ENCODE assay signal across 25 cellular contexts in the genomic region with DNA sequence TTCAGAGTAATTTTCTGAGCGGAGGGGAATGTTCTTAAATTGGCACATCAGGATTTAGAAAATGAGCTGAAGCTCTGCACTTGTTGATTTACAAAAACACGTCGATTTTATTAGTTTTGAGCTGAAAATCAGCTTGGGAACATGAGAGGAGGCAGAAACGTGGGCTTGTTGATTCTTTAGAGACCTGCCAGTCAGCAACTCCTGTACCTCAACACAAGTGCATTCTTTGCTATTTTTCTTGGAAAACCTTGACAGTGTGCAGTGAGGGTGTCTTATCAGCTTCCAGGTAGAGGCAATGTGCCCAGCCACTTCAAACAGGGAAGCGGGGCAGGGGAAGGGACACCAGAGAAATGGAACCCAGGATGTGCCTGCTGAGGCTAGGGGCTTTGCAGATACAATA.
DNase-seq lines count a peak whose midpoint lies in the region; ATAC-seq, FAIRE-seq and TF ChIP-seq lines count a peak whose summit lies in the region.
"Had no signal": no experiment of that assay in that cellular context is flagged by ENCODE, and none has a peak within 500 bp of the region (broad histone marks: within the 10 kb centered on the region; RNA-seq: fewer than 3 reads in every experiment).

No MANE protein-coding gene starts in this region.

- POLR2A ChIA-PET in H1 (lab: Charles Lee; ENCODE audit: partially characterized antibody), result no interaction called here

- no peak for ATAC-seq in HG02642 (IDR thresholded peaks at IDR 0.05; ENCODE audit: poor library complexity, unreplicated experiment)
- ATAC-seq: GM12878 had no signal

- H4K12ac ChIP-seq in trophoblast cell (ENCODE audit: low read depth, low read length), result no peak overlapping the region

- no peaks in the 10 kb centered on the region for H3K79me2 ChIP-seq in H1 (ENCODE audit: control insufficient read depth in 1 of 2, insufficient read depth in 2 of 2, low read length in 2 of 2)
- no peaks in the 10 kb centered on the region for H3K79me2 ChIP-seq in trophoblast cell (ENCODE audit: control insufficient read depth, insufficient read depth, low read length, poor library complexity)

- no peak overlapping the region for H3K23ac ChIP-seq in H1 (ENCODE audit: insufficient read length)
- no peak overlapping the region for H3K23ac ChIP-seq in trophoblast cell (ENCODE audit: low read length)
- H3K23ac ChIP-seq in neuronal stem cell (ENCODE audit: low read depth, low read length, poor library complexity), result no peak overlapping the region

- H3K9me3 ChIP-seq in H1 (ENCODE audit: insufficient read depth in 2 of 2, low read depth in 1 of 2, low read length in 1 of 2) (no peaks in the 10 kb centered on the region), trophoblast cell (ENCODE audit: insufficient read depth, low read depth, low read length) (no peaks in the 10 kb centered on the region), neuronal stem cell (replicated peaks in 1 of 2; ENCODE audit: control insufficient read depth in 2 of 2, insufficient read depth in 1 of 2, low read depth in 1 of 2, low read length in 2 of 2) (peaks cover 0 to 4% of the 10 kb centered on the region in 2 donors)
- H3K9me3 ChIP-seq: BE2C, BLaER1 had no signal

- H3K36me3 ChIP-seq in bronchial epithelial cell (ENCODE audit: control insufficient read depth, insufficient read depth, low read length) (no peaks in the 10 kb centered on the region), H1 (ENCODE audit: control insufficient read depth in 2 of 4, insufficient read depth in 4 of 4, low read length in 3 of 4) (no peaks in the 10 kb centered on the region), trophoblast cell (ENCODE audit: control insufficient read depth in 1 of 2, insufficient read depth in 2 of 2, low read length in 2 of 2) (no peaks in the 10 kb centered on the region), neuronal stem cell (replicated peaks in 1 of 2; ENCODE audit: control insufficient read depth in 2 of 2, insufficient read depth in 2 of 2, low read length in 2 of 2) (no peaks in the 10 kb centered on the region)
- H3K36me3 ChIP-seq: BE2C, BLaER1 had no signal

- no peaks in the 10 kb centered on the region for H4K20me1 ChIP-seq in H1 (replicated peaks in 1 of 2; ENCODE audit: control insufficient read depth in 1 of 2, insufficient read depth in 2 of 2, low read length in 2 of 2)
- H4K20me1 ChIP-seq: BLaER1 had no signal

- H4K5ac ChIP-seq in H1 (ENCODE audit: insufficient read length, low read depth, low read length), result no peak overlapping the region

- TF ChIP-seq CTCF in bronchial epithelial cell (IDR thresholded peaks at IDR 0.05; ENCODE audit: insufficient read depth, low read length, severe bottlenecking), result no peak
- TF ChIP-seq CTCF in H1 (IDR thresholded peaks at IDR 0.05; ENCODE audit: control extremely low read depth in 1 of 3, insufficient read depth in 1 of 3, low read depth in 1 of 3, low read length in 3 of 3), result no peak

- TF ChIP-seq EP300 in H1 (IDR thresholded peaks at IDR 0.05; ENCODE audit: borderline replicate concordance in 1 of 2, low read depth in 2 of 2, low read length in 2 of 2), result no peak

- no peak overlapping the region for H3K27ac ChIP-seq in H1 (ENCODE audit: low read depth, low read length)
- H3K27ac ChIP-seq in trophoblast cell (ENCODE audit: low read depth, low read length), result no peak overlapping the region
- no peak overlapping the region for H3K27ac ChIP-seq in neuronal stem cell (replicated peaks; ENCODE audit: low read length)
- H3K27ac ChIP-seq: BLaER1 had no signal

- FAIRE-seq in bronchial epithelial cell (lab: Jason Lieb, UNC), result peak; percentile 28
- no peak for FAIRE-seq in H1 (lab: Jason Lieb, UNC)
- FAIRE-seq: A204.1, GM12878, GM12892, GM18507, GM19239 had no signal

- H2BK15ac ChIP-seq in H1 (ENCODE audit: low read length) (no peak overlapping the region), neuronal stem cell (ENCODE audit: low read length) (no peak overlapping the region)

- H3K79me1 ChIP-seq in H1 (ENCODE audit: low read depth, low read length) (no peaks in the 10 kb centered on the region), trophoblast cell (ENCODE audit: low read length) (no peaks in the 10 kb centered on the region), neuronal stem cell (ENCODE audit: low read depth, low read length) (no peaks in the 10 kb centered on the region)

- H2BK120ac ChIP-seq in H1 (replicated peaks; ENCODE audit: low read depth, low read length), result no peak overlapping the region
- no peak overlapping the region for H2BK120ac ChIP-seq in trophoblast cell (ENCODE audit: insufficient read depth, low read length, poor library complexity)
- H2BK120ac ChIP-seq in neuronal stem cell (ENCODE audit: low read depth, low read length), result no peak overlapping the region

- WGBS in H1 (ENCODE audit: extremely low coverage in 1 of 2, insufficient coverage in 1 of 2, insufficient read length in 1 of 2, insufficient replicate concordance in 2 of 2, low coverage in 1 of 2, low lambda C conversion rate in 2 of 2, missing lambda C conversion rate in 1 of 2), 2 experiments, result 82% methylated on average over 5 of the region's 5 CpGs; no CpG with 5 or more reads in 1 of the 2 experiments
- WGBS in trophoblast cell (ENCODE audit: extremely low coverage, insufficient coverage, insufficient read length), result no CpG with 5 or more reads among the region's 5 CpGs
- no CpG with 5 or more reads among the region's 5 CpGs for WGBS in neuronal stem cell (ENCODE audit: extremely low coverage in 2 of 2, insufficient read length in 2 of 2, insufficient replicate concordance in 1 of 2), 2 donors

- no peak for TF ChIP-seq POLR2A in H1 (IDR thresholded peaks at IDR 0.05; ENCODE audit: control extremely low read depth in 1 of 2, low read depth in 2 of 2, low read length in 2 of 2)

- H2BK12ac ChIP-seq in H1 (ENCODE audit: low read depth, low read length) (no peak overlapping the region), trophoblast cell (ENCODE audit: low read length) (no peak overlapping the region), neuronal stem cell (ENCODE audit: low read length) (no peak overlapping the region)

- H2BK5ac ChIP-seq in H1 (ENCODE audit: low read depth, low read length), result no peak overlapping the region
- no peak overlapping the region for H2BK5ac ChIP-seq in trophoblast cell (ENCODE audit: low read depth, low read length, poor library complexity)
- no peak overlapping the region for H2BK5ac ChIP-seq in neuronal stem cell (ENCODE audit: low read length)

- H2AK5ac ChIP-seq in H1 (ENCODE audit: low read depth, low read length) (no peak overlapping the region), trophoblast cell (ENCODE audit: low read length) (no peak overlapping the region), neuronal stem cell (ENCODE audit: low read depth, low read length) (no peak overlapping the region)

- no peaks in the 10 kb centered on the region for H3K23me2 ChIP-seq in H1 (ENCODE audit: low read depth, low read length)

- H4K91ac ChIP-seq in H1 (replicated peaks; ENCODE audit: insufficient read length, low read length) (no peak overlapping the region), trophoblast cell (ENCODE audit: low read depth, low read length) (no peak overlapping the region), neuronal stem cell (ENCODE audit: low read depth, low read length, poor library complexity) (no peak overlapping the region)

- no peak overlapping the region for H3K14ac ChIP-seq in H1 (ENCODE audit: insufficient read length)
- no peak overlapping the region for H3K14ac ChIP-seq in trophoblast cell (ENCODE audit: low read length)
- H3K14ac ChIP-seq in neuronal stem cell (ENCODE audit: low read length), result no peak overlapping the region

- H3K18ac ChIP-seq in H1 (ENCODE audit: extremely low read depth, low read length) (no peak overlapping the region), trophoblast cell (ENCODE audit: low read length) (no peak overlapping the region), neuronal stem cell (ENCODE audit: low read length) (no peak overlapping the region)

- H3K4ac ChIP-seq in H1 (replicated peaks; ENCODE audit: insufficient read length, low read depth, low read length) (no peak overlapping the region), trophoblast cell (ENCODE audit: low read depth, low read length) (no peak overlapping the region), neuronal stem cell (ENCODE audit: low read length) (no peak overlapping the region)

- H4K8ac ChIP-seq in H1 (ENCODE audit: extremely low read depth, insufficient read depth, low read length) (no peak overlapping the region), trophoblast cell (ENCODE audit: low read depth, low read length) (no peak overlapping the region), neuronal stem cell (ENCODE audit: low read depth, low read length) (no peak overlapping the region)

- H3K9ac ChIP-seq in H1 (replicated peaks in 1 of 4; ENCODE audit: extremely low read depth in 1 of 4, low read depth in 3 of 4, low read length in 3 of 4), result no peak overlapping the region
- H3K9ac ChIP-seq in trophoblast cell (ENCODE audit: low read length), result no peak overlapping the region
- H3K9ac ChIP-seq in neuronal stem cell (ENCODE audit: low read depth, low read length, poor library complexity), result no peak overlapping the region
- H3K9ac ChIP-seq: BLaER1 had no signal

- H3K56ac ChIP-seq in H1 (replicated peaks; ENCODE audit: insufficient read length, low read depth, low read length), result no peak overlapping the region

- no peak overlapping the region for H3K4me3 ChIP-seq in bronchial epithelial cell (ENCODE audit: low read depth, low read length)
- no peak overlapping the region for H3K4me3 ChIP-seq in H1 (ENCODE audit: extremely low read depth in 1 of 4, insufficient read depth in 2 of 4, low read depth in 3 of 4, low read length in 4 of 4)
- no peak overlapping the region for H3K4me3 ChIP-seq in trophoblast cell (ENCODE audit: low read depth, low read length)
- H3K4me3 ChIP-seq in neuronal stem cell (ENCODE audit: low read length in 2 of 2), result no peak overlapping the region
- H3K4me3 ChIP-seq: BLaER1, GM12878 had no signal

- no peak overlapping the region for H3K4me2 ChIP-seq in H1 (ENCODE audit: insufficient read depth in 1 of 2, low read depth in 2 of 2, low read length in 2 of 2)
- H3K4me2 ChIP-seq in trophoblast cell (ENCODE audit: low read length), result no peak overlapping the region
- H3K4me2 ChIP-seq in neuronal stem cell (ENCODE audit: insufficient read depth, low read length, poor library complexity, severe bottlenecking), result no peak overlapping the region
- H3K4me2 ChIP-seq: BLaER1 had no signal

- H2BK20ac ChIP-seq in H1 (ENCODE audit: low read length), result no peak overlapping the region

- TF ChIP-seq RAD21 in H1 (IDR thresholded peaks at IDR 0.05 in 1 of 2, conservative IDR thresholded peaks at IDR 0.05 in 1 of 2; ENCODE audit: low read depth in 2 of 2, low read length in 2 of 2), result no peak

- CTCF ChIA-PET in H1 (lab: Charles Lee; ENCODE audit: partially characterized antibody), result interaction anchor here (0.6 to 0.9 kb wide), 3 partner anchors 10 to 182 kb away, joined by 3 to 4 read pairs (median 3); no protein-coding TSS in a partner anchor

- no peak for DNase-seq in bronchial epithelial cell (ENCODE audit: low read depth)
- no peak for DNase-seq in H1 (ENCODE audit: low read depth in 1 of 2, low spot score in 2 of 2)
- DNase-seq in trophoblast cell, result no peak
- no peak for DNase-seq in neuronal stem cell (ENCODE audit: low spot score)
- DNase-seq: 8988T; ACHN; BE2C; C1 segment of cervical spinal cord; CD4-positive, alpha-beta memory T cell; CD4-positive, CD25-positive, alpha-beta regulatory T cell; CD8-positive, alpha-beta memory T cell; COR-L47; DMS 273 treated with DMSO at 0.1 percent for 48 hours; DMS153; DMS79; DND-41; EL; GDM1 had no signal

- H3K4me1 ChIP-seq in H1 (replicated peaks in 1 of 4; ENCODE audit: control insufficient read depth in 3 of 4, insufficient read depth in 4 of 4, low read length in 3 of 4) (no peaks in the 10 kb centered on the region), trophoblast cell (ENCODE audit: control insufficient read depth in 1 of 2, insufficient read depth in 2 of 2, low read length in 2 of 2) (no peaks in the 10 kb centered on the region), neuronal stem cell (ENCODE audit: control insufficient read depth in 2 of 2, insufficient read depth in 1 of 2, low read depth in 1 of 2, low read length in 2 of 2) (no peaks in the 10 kb centered on the region)
- H3K4me1 ChIP-seq: BE2C, BLaER1 had no signal

- H3K27me3 ChIP-seq in bronchial epithelial cell (ENCODE audit: control insufficient read depth, insufficient read depth, low read length) (peaks cover 7% of the 10 kb centered on the region), H1 (replicated peaks in 1 of 4; ENCODE audit: control insufficient read depth in 3 of 4, extremely low read depth in 1 of 4, insufficient read depth in 3 of 4, low read length in 3 of 4) (no peaks in the 10 kb centered on the region), trophoblast cell (ENCODE audit: insufficient read depth, low read length) (no peaks in the 10 kb centered on the region), neuronal stem cell (ENCODE audit: control insufficient read depth in 3 of 3, insufficient read depth in 3 of 3, low read depth in 1 of 3, low read length in 3 of 3) (peaks cover 0 to 14% (median 2%) of the 10 kb centered on the region in 3 experiments)
- H3K27me3 ChIP-seq: BLaER1 had no signal

- H2AFZ ChIP-seq in H1 (ENCODE audit: low read length), result peak overlapping the region; percentile 3; the same call in 1 of the 2 replicates
- no peak overlapping the region for H2AFZ ChIP-seq in trophoblast cell (ENCODE audit: insufficient read depth, low read length, poor library complexity)
- no peak overlapping the region for H2AFZ ChIP-seq in neuronal stem cell (ENCODE audit: low read length)
